23 cellular contexts compared by ENCODE assay signal in the genomic region with DNA sequence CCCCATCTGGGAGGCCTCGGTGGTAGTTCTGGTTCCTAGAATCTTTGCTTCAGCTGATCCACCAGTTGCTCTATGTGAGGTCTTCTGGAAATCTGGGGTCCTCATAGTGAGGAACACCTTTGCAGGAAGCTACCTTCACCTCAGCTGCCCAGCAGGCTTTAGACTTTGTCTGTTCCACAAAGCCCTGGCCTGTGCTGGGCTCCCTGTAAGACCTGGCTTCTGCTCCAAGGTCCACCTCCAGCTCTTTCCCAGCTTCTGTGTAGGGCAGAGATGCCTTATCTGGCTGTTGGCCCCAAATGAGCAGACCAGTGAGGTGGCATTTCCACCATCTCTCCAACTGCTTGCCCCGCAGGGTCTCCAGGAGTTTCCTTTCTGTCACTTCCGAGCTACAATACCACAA. TPM values are rescaled to one million over a fixed set of nuclear protein-coding genes. Genes with fewer than 3 reads are reported as not detected.
DNase-seq lines count a peak whose midpoint lies in the region; ATAC-seq, FAIRE-seq and TF ChIP-seq lines count a peak whose summit lies in the region.
"Had no signal": no experiment of that assay in that cellular context is flagged by ENCODE, and none has a peak within 500 bp of the region (broad histone marks: within the 10 kb centered on the region; RNA-seq: fewer than 3 reads in every experiment).

No MANE protein-coding gene starts in this region.

- H4K20me1 ChIP-seq in K562 (replicated peaks; ENCODE audit: control insufficient read depth, insufficient read depth, low read length) = no peaks in the 10 kb centered on the region; the same call in 1 of the 2 replicates

- H3K36me3 ChIP-seq in HEK293 (ENCODE audit: control insufficient read depth in 2 of 2, insufficient read depth in 1 of 2, low read length in 2 of 2) (no peaks in the 10 kb centered on the region), K562 (ENCODE audit: control insufficient read depth, insufficient read depth, low read length) (no peaks in the 10 kb centered on the region), neuronal stem cell (replicated peaks in 1 of 2; ENCODE audit: control insufficient read depth in 2 of 2, insufficient read depth in 2 of 2, low read length in 2 of 2) (peaks cover 2 to 6% of the 10 kb centered on the region in 2 donors)
- H3K36me3 ChIP-seq: BE2C; BLaER1 treated with 17β-estradiol and CSF1 and Interleukin-3, amounts not matched to agents 10 nM and 100 nM had no signal

- DNase-seq in K562 (ENCODE audit: extremely low read depth in 1 of 4, low spot score in 3 of 4) (no peak), neuronal stem cell (ENCODE audit: low spot score) (no peak), CD1c-positive myeloid dendritic cell (ENCODE audit: extremely low spot score) (no peak), activated gamma-delta T cell (lab: John Stamatoyannopoulos, UW) (no peak)
- DNase-seq: 8988T; ACHN; AML-193; BE2C; Calu3; CD4-positive, alpha-beta memory T cell; COR-L47; DMS53; DMS79 treated with DMSO at 0.1 percent for 48 hours; GM23248; H7; HCEC 1CT had no signal

- H3K9ac ChIP-seq in K562 (ENCODE audit: insufficient read depth in 1 of 2, low read depth in 2 of 2, low read length in 2 of 2) (no peak overlapping the region), neuronal stem cell (ENCODE audit: low read depth, low read length, poor library complexity) (no peak overlapping the region)
- H3K9ac ChIP-seq: BLaER1 treated with 17β-estradiol and CSF1 and Interleukin-3, amounts not matched to agents 10 nM and 100 nM; GM23248 had no signal

- ATAC-seq in K562 (peak; percentile 22; the same call in 1 of the 3 replicates), GM18909 (IDR thresholded peaks at IDR 0.05; ENCODE audit: poor library complexity, unreplicated experiment) (no peak)

- no peak for TF ChIP-seq POLR2A in K562 (conservative IDR thresholded peaks at IDR 0.05)

- H3K9me3 ChIP-seq in HEK293 (ENCODE audit: control insufficient read depth, insufficient read depth, low read depth, low read length) (no peaks in the 10 kb centered on the region), K562 (replicated peaks; ENCODE audit: control insufficient read depth, insufficient read depth, low read depth, low read length) (no peaks in the 10 kb centered on the region), neuronal stem cell (replicated peaks in 1 of 2; ENCODE audit: control insufficient read depth in 2 of 2, insufficient read depth in 1 of 2, low read depth in 1 of 2, low read length in 2 of 2) (no peaks in the 10 kb centered on the region)
- H3K9me3 ChIP-seq: A549; BE2C; BLaER1 treated with 17β-estradiol and CSF1 and Interleukin-3, amounts not matched to agents 10 nM and 100 nM had no signal

- H4K8ac ChIP-seq in neuronal stem cell (ENCODE audit: low read depth, low read length) = no peak overlapping the region

- no peaks in the 10 kb centered on the region for H3K79me2 ChIP-seq in K562 (ENCODE audit: control insufficient read depth, insufficient read depth, low read length)

- TF ChIP-seq EP300 in K562 (IDR thresholded peaks at IDR 0.05; ENCODE audit: low read length) = no peak

- H3K27ac ChIP-seq in HEK293 (ENCODE audit: extremely low read depth, low read depth, low read length) = no peak overlapping the region
- H3K27ac ChIP-seq in K562 (ENCODE audit: extremely low read depth, low read depth, low read length) = no peak overlapping the region
- H3K27ac ChIP-seq in neuronal stem cell (replicated peaks; ENCODE audit: low read length) = no peak overlapping the region
- H3K27ac ChIP-seq: A549; BLaER1 treated with 17β-estradiol and CSF1 and Interleukin-3, amounts not matched to agents 10 nM and 100 nM; GM23248 had no signal

- H3K27me3 ChIP-seq in K562 (ENCODE audit: control insufficient read depth in 2 of 2, insufficient read depth in 2 of 2, low read length in 2 of 2) (peaks cover 34 to 59% of the 10 kb centered on the region in 2 experiments), neuronal stem cell (ENCODE audit: control insufficient read depth in 3 of 3, insufficient read depth in 3 of 3, low read depth in 1 of 3, low read length in 3 of 3) (no peaks in the 10 kb centered on the region)
- H3K27me3 ChIP-seq: BE2C; BLaER1 treated with 17β-estradiol and CSF1 and Interleukin-3, amounts not matched to agents 10 nM and 100 nM had no signal

- no peak overlapping the region for H3K4me2 ChIP-seq in K562 (ENCODE audit: insufficient read depth, low read length)
- H3K4me2 ChIP-seq in neuronal stem cell (ENCODE audit: insufficient read depth, low read length, poor library complexity, severe bottlenecking) = no peak overlapping the region
- H3K4me2 ChIP-seq: A549; BLaER1 treated with 17β-estradiol and CSF1 and Interleukin-3, amounts not matched to agents 10 nM and 100 nM had no signal

- CTCF ChIA-PET in HEK293 (lab: Yijun Ruan, JAX) = interaction anchor here (0.6 kb wide), 2 partner anchors 53 to 1884 kb away, joined by 3 read pairs; no protein-coding TSS in a partner anchor
- CTCF ChIA-PET in K562 (lab: Yijun Ruan, JAX; ENCODE audit: low intra/inter-chr PET ratio) = no interaction called here

- H2BK5ac ChIP-seq in neuronal stem cell (ENCODE audit: low read length) = no peak overlapping the region

- no peak overlapping the region for H3K14ac ChIP-seq in neuronal stem cell (ENCODE audit: low read length)

- no peaks in the 10 kb centered on the region for H3K79me1 ChIP-seq in neuronal stem cell (ENCODE audit: low read depth, low read length)

- H3K23ac ChIP-seq in neuronal stem cell (ENCODE audit: low read depth, low read length, poor library complexity) = no peak overlapping the region

- H3K18ac ChIP-seq in neuronal stem cell (ENCODE audit: low read length) = peak overlapping the region; percentile 67

- no peak overlapping the region for H2BK12ac ChIP-seq in neuronal stem cell (ENCODE audit: low read length)

- TF ChIP-seq CTCF in HEK293 (tag by site-specific recombination; IDR thresholded peaks at IDR 0.05) = no peak
- TF ChIP-seq CTCF in K562 (IDR thresholded peaks at IDR 0.05 in 2 of 3, conservative IDR thresholded peaks at IDR 0.05 in 1 of 3; ENCODE audit: insufficient read depth in 2 of 3, low read depth in 1 of 3, low read length in 3 of 3) = no peak

- POLR2A ChIA-PET in HEK293 (lab: Yijun Ruan, JAX) = no interaction called here
- POLR2A ChIA-PET in K562 (lab: Yijun Ruan, JAX) = interaction anchor here (0.6 to 1.1 kb wide), 2 partner anchors 9 to 46 kb away, joined by 3 to 5 read pairs; no protein-coding TSS in a partner anchor

- H3K4me1 ChIP-seq in HEK293 (ENCODE audit: control insufficient read depth, insufficient read depth, low read length) = no peaks in the 10 kb centered on the region
- no peaks in the 10 kb centered on the region for H3K4me1 ChIP-seq in K562 (replicated peaks in 1 of 2; ENCODE audit: control insufficient read depth in 2 of 2, insufficient read depth in 2 of 2, low read length in 2 of 2)
- H3K4me1 ChIP-seq in neuronal stem cell (ENCODE audit: control insufficient read depth in 2 of 2, insufficient read depth in 1 of 2, low read depth in 1 of 2, low read length in 2 of 2) = peaks cover 0 to 3% of the 10 kb centered on the region in 2 donors
- H3K4me1 ChIP-seq: A549; BE2C; BLaER1 treated with 17β-estradiol and CSF1 and Interleukin-3, amounts not matched to agents 10 nM and 100 nM had no signal

- H2AFZ ChIP-seq in K562 (ENCODE audit: low read depth, low read length) = no peak overlapping the region
- no peak overlapping the region for H2AFZ ChIP-seq in neuronal stem cell (ENCODE audit: low read length)
- H2AFZ ChIP-seq: GM23248 had no signal

- BruUV-seq in K562 (replicated peaks; lab: Mats Ljungman, UMichigan) = no TSS peak

- no peaks in the 10 kb centered on the region for H3K9me1 ChIP-seq in K562 (ENCODE audit: control insufficient read depth, insufficient read depth, low read length)

- H3K4me3 ChIP-seq in HEK293 (ENCODE audit: low read depth, low read length) = no peak overlapping the region
- H3K4me3 ChIP-seq in K562 = no peak overlapping the region
- no peak overlapping the region for H3K4me3 ChIP-seq in neuronal stem cell (ENCODE audit: low read length in 2 of 2)
- H3K4me3 ChIP-seq: A549; BLaER1 treated with 17β-estradiol and CSF1 and Interleukin-3, amounts not matched to agents 10 nM and 100 nM; GM23248 had no signal

- H2BK15ac ChIP-seq in neuronal stem cell (ENCODE audit: low read length) = no peak overlapping the region

- no peak overlapping the region for H2BK120ac ChIP-seq in neuronal stem cell (ENCODE audit: low read depth, low read length)

- intact Hi-C loops in K562 (cut with micrococcal nuclease) = no loop called here

- in situ Hi-C loops in K562 (cut with MboI) = no loop called here

- TF ChIP-seq RAD21 in K562 (CRISPR knock-in tag; conservative IDR thresholded peaks at IDR 0.05 in 1 of 2, IDR thresholded peaks at IDR 0.05 in 1 of 2) = no peak

- H4K91ac ChIP-seq in neuronal stem cell (ENCODE audit: low read depth, low read length, poor library complexity) = no peak overlapping the region

- WGBS in K562 (ENCODE audit: insufficient coverage, low coverage, missing lambda C conversion rate) = 4% methylated on average over 3 of the region's 3 CpGs
- WGBS in neuronal stem cell (ENCODE audit: extremely low coverage in 2 of 2, insufficient read length in 2 of 2, insufficient replicate concordance in 1 of 2), 2 donors = no CpG with 5 or more reads among the region's 3 CpGs

- H2AK5ac ChIP-seq in neuronal stem cell (ENCODE audit: low read depth, low read length) = peak overlapping the region; percentile 11

- no peak for FAIRE-seq in K562 (lab: Jason Lieb, UNC)
- FAIRE-seq: A549, GM12892, GM19239, H1 had no signal

- H3K4ac ChIP-seq in neuronal stem cell (ENCODE audit: low read length) = no peak overlapping the region

RNA-seq across cellular contexts. Expression of gene HOMER2, which starts 8.2 kb away (rescaled TPM):
- total RNA-seq in K562 (2011; cell fraction: chromatin; rRNA removed; ENCODE audit: low replicate concordance) = 1.4 and 2.3 TPM in 2 replicates
- 1.4 and 1.8 TPM in 2 replicates for total RNA-seq in K562 (2011; cell fraction: nucleolus; rRNA removed)
- 2.2 and 2.9 TPM in 2 replicates for total RNA-seq in K562 (2011; cell fraction: nucleoplasm; rRNA removed)
- total RNA-seq in K562 (2014; rRNA removed) (0.32 and 0.69 TPM in 2 replicates), K562 (2014; rRNA removed; fragmentation: Illumina TruSeq; extraction: Trizol) (0.25 and 0.57 TPM in 2 replicates), K562 (2015; rRNA removed; fragmentation: Illumina TruSeq; extraction: Trizol) (0.41 TPM in 1 of 2 replicates, not detected in the other), K562 (2021) (0.47 and 0.54 TPM in 2 replicates)
- polyA plus RNA-seq in K562 (2011; rRNA removed) (0.13 and 0.18 TPM in 2 replicates), K562 (2014; fragmentation: Illumina TruSeq; extraction: Trizol) (0.30 and 0.43 TPM in 2 replicates), K562 (2014; fragmentation: Nextera tagmentation; extraction: Ambion mirVana) (under 1 TPM; 0.18 to 0.41 TPM), K562 (2014; rRNA removed) (0.23 and 0.31 TPM in 2 replicates)
- polyA plus RNA-seq in K562 (2011; cell fraction: cytosol; rRNA removed) = 0.63 TPM in 1 of 2 replicates, not detected in the other
- 0.93 and 1.7 TPM in 2 replicates for polyA plus RNA-seq in K562 (2011; cell fraction: nucleus; rRNA removed)
- polyA plus RNA-seq in K562 (2012) = 0.15 and 0.30 TPM in 2 replicates
- 1.1 TPM in 1 of 2 replicates, not detected in the other for polyA minus RNA-seq in K562 (2011; rRNA and poly(A)+ RNA removed)
- polyA minus RNA-seq in K562 (2011; cell fraction: cytosol; rRNA and poly(A)+ RNA removed) = not detected in 2 replicates
- 0.67 and 1.8 TPM in 2 replicates for polyA minus RNA-seq in K562 (2011; cell fraction: nucleus; rRNA and poly(A)+ RNA removed)
- polyA plus RNA-seq in neuronal stem cell (2013, experiment 1 of 2) = 14.4 TPM
- 13.8 TPM for polyA plus RNA-seq in neuronal stem cell (2013, experiment 2 of 2)

RNA-seq across cellular contexts. Expression of gene RAMAC, which starts 25.2 kb away (rescaled TPM):
- 2.6 and 5.9 TPM in 2 replicates for total RNA-seq in K562 (2011; cell fraction: chromatin; rRNA removed; ENCODE audit: low replicate concordance)
- 3.8 and 4.2 TPM in 2 replicates for total RNA-seq in K562 (2011; cell fraction: nucleolus; rRNA removed)
- 5.6 and 8.0 TPM in 2 replicates for total RNA-seq in K562 (2011; cell fraction: nucleoplasm; rRNA removed)
- total RNA-seq in K562 (2014; rRNA removed) (35.8 and 37.8 TPM in 2 replicates), K562 (2014; rRNA removed; fragmentation: Illumina TruSeq; extraction: Trizol) (43.3 and 44.1 TPM in 2 replicates), K562 (2015; rRNA removed; fragmentation: Illumina TruSeq; extraction: Trizol) (41.7 and 41.9 TPM in 2 replicates), K562 (2021) (26.9 and 28.4 TPM in 2 replicates)
- polyA plus RNA-seq in K562 (2011; rRNA removed) (24.8 and 36.5 TPM in 2 replicates), K562 (2014; fragmentation: Illumina TruSeq; extraction: Trizol) (35.4 and 38.4 TPM in 2 replicates), K562 (2014; fragmentation: Nextera tagmentation; extraction: Ambion mirVana) (100 to 1,000 TPM; 100 to 108 TPM), K562 (2014; rRNA removed) (35.4 and 42.8 TPM in 2 replicates)
- polyA plus RNA-seq in K562 (2011; cell fraction: cytosol; rRNA removed) = 11.2 and 18.5 TPM in 2 replicates
- 6.4 and 8.9 TPM in 2 replicates for polyA plus RNA-seq in K562 (2011; cell fraction: nucleus; rRNA removed)
- 24.3 and 37.1 TPM in 2 replicates for polyA plus RNA-seq in K562 (2012)
- 24.8 and 30.8 TPM in 2 replicates for polyA minus RNA-seq in K562 (2011; rRNA and poly(A)+ RNA removed)
- polyA minus RNA-seq in K562 (2011; cell fraction: cytosol; rRNA and poly(A)+ RNA removed) = 6.6 and 12.8 TPM in 2 replicates
- 1.6 and 3.2 TPM in 2 replicates for polyA minus RNA-seq in K562 (2011; cell fraction: nucleus; rRNA and poly(A)+ RNA removed)
- 27.4 TPM for polyA plus RNA-seq in neuronal stem cell (2013, experiment 1 of 2)
- polyA plus RNA-seq in neuronal stem cell (2013, experiment 2 of 2) = 29.1 TPM

RNA-seq across cellular contexts. Expression of gene C15orf40, which starts 50.7 kb away (rescaled TPM):
- total RNA-seq in K562 (2011; cell fraction: chromatin; rRNA removed; ENCODE audit: low replicate concordance) = 46.2 and 54.6 TPM in 2 replicates
- total RNA-seq in K562 (2011; cell fraction: nucleolus; rRNA removed) = 35.3 and 48.2 TPM in 2 replicates
- 49.2 and 71.3 TPM in 2 replicates for total RNA-seq in K562 (2011; cell fraction: nucleoplasm; rRNA removed)
- total RNA-seq in K562 (2014; rRNA removed) (15.9 and 18.4 TPM in 2 replicates), K562 (2014; rRNA removed; fragmentation: Illumina TruSeq; extraction: Trizol) (30.3 and 33.7 TPM in 2 replicates), K562 (2015; rRNA removed; fragmentation: Illumina TruSeq; extraction: Trizol) (13.6 and 22.1 TPM in 2 replicates), K562 (2021) (22.9 and 27.0 TPM in 2 replicates)
- polyA plus RNA-seq in K562 (2011; rRNA removed) (21.4 and 27.0 TPM in 2 replicates), K562 (2014; fragmentation: Illumina TruSeq; extraction: Trizol) (23.2 and 33.9 TPM in 2 replicates), K562 (2014; fragmentation: Nextera tagmentation; extraction: Ambion mirVana) (10 to 100 TPM; 49.9 to 52.0 TPM), K562 (2014; rRNA removed) (21.8 and 29.6 TPM in 2 replicates)
- 13.7 and 19.6 TPM in 2 replicates for polyA plus RNA-seq in K562 (2011; cell fraction: cytosol; rRNA removed)
- polyA plus RNA-seq in K562 (2011; cell fraction: nucleus; rRNA removed) = 18.6 and 24.1 TPM in 2 replicates
- polyA plus RNA-seq in K562 (2012) = 28.6 and 37.1 TPM in 2 replicates
- 13.9 and 15.5 TPM in 2 replicates for polyA minus RNA-seq in K562 (2011; rRNA and poly(A)+ RNA removed)
- 4.8 and 6.3 TPM in 2 replicates for polyA minus RNA-seq in K562 (2011; cell fraction: cytosol; rRNA and poly(A)+ RNA removed)
- 25.8 and 31.9 TPM in 2 replicates for polyA minus RNA-seq in K562 (2011; cell fraction: nucleus; rRNA and poly(A)+ RNA removed)
- polyA plus RNA-seq in neuronal stem cell (2013, experiment 1 of 2) = 10.4 TPM
- 11.2 TPM for polyA plus RNA-seq in neuronal stem cell (2013, experiment 2 of 2)
